In genomic region chr2:241020629-241021190, GRCh38 we compare ENCODE assay signal across 24 cellular contexts.
"Had no signal": no experiment of that assay in that cellular context is flagged by ENCODE, and none has a peak within 500 bp of the region (broad histone marks: within the 10 kb centered on the region; RNA-seq: fewer than 3 reads in every experiment).

No MANE protein-coding gene starts in this region.

- H3K27me3 Mint-ChIP-seq: activated naive CD8-positive, alpha-beta T cell treated with anti-CD3 and anti-CD28 coated beads for 36 hours had no signal

- H3K27me3 ChIP-seq: adrenal gland, body of pancreas, colonic mucosa, transverse colon had no signal

- H3K27ac Mint-ChIP-seq: activated naive CD4-positive, alpha-beta T cell treated with anti-CD3 and anti-CD28 coated beads for 36 hours; activated naive CD8-positive, alpha-beta T cell treated with anti-CD3 and anti-CD28 coated beads for 36 hours; natural killer cell treated with Interleukin-12 subunit alpha and Interleukin-12 subunit beta and Interleukin-15 and Interleukin-18, amount 100 ng/mL, for 72 hours; T-helper 1 cell treated with Interleukin-12 subunit alpha and Interleukin-12 subunit beta and Interleukin-4 antibody, amounts not matched to agents 30 μg/mL and 1 μg/mL, for 36 hours; WTC11 had no signal

- ATAC-seq: body of pancreas, lower lobe of right lung, mucosa of descending colon, WTC11 had no signal

- H3K4me3 ChIP-seq: adrenal gland, body of pancreas, colonic mucosa, lower lobe of right lung, mucosa of descending colon, smooth muscle cell, transverse colon had no signal

- H3K9me3 ChIP-seq: body of pancreas, colonic mucosa, SK-N-SH had no signal

- H3K4me1 Mint-ChIP-seq: activated naive CD8-positive, alpha-beta T cell treated with anti-CD3 and anti-CD28 coated beads for 36 hours; WTC11 had no signal

- H3K36me3 ChIP-seq: adrenal gland, colonic mucosa, lower lobe of right lung, transverse colon had no signal

- H3K4me3 Mint-ChIP-seq: activated naive CD4-positive, alpha-beta T cell treated with anti-CD3 and anti-CD28 coated beads for 36 hours; activated naive CD8-positive, alpha-beta T cell treated with anti-CD3 and anti-CD28 coated beads for 36 hours; natural killer cell treated with Interleukin-12 subunit alpha and Interleukin-12 subunit beta and Interleukin-15 and Interleukin-18, amount 100 ng/mL, for 72 hours; T-helper 1 cell treated with Interleukin-12 subunit alpha and Interleukin-12 subunit beta and Interleukin-4 antibody, amounts not matched to agents 30 μg/mL and 1 μg/mL, for 36 hours; WTC11 had no signal

- H3K27ac ChIP-seq: adrenal gland, body of pancreas, colonic mucosa, epithelial cell of prostate, lower lobe of right lung, transverse colon had no signal

- H3K4me1 ChIP-seq: adrenal gland, body of pancreas, colonic mucosa, lower lobe of right lung, transverse colon had no signal

- DNase-seq: activated CD4-positive, alpha-beta T cell treated with anti-CD3 and anti-CD28 coated beads for 1 hour; activated CD4-positive, alpha-beta T cell treated with anti-CD3 and anti-CD28 coated beads, Interleukin-2, amount 50 U/mL, for 1 hour; activated effector memory CD4-positive, alpha-beta T cell treated with Interleukin-2 at 50 U/mL for 16 hours; activated naive CD4-positive, alpha-beta T cell treated with anti-CD3 and anti-CD28 coated beads for 36 hours; activated naive CD8-positive, alpha-beta T cell treated with anti-CD3 and anti-CD28 coated beads for 36 hours; aorta; body of pancreas; cerebellar nuclear complex; colonic mucosa; effector CD8-positive, alpha-beta T cell; islet precursor cell; lower lobe of right lung; mesendoderm; mucosa of descending colon; SK-N-SH; stimulated activated naive CD4-positive, alpha-beta T cell treated with Interleukin-2 at 50 U/mL for 16 hours; SW 1271; transverse colon had no signal
